Comparison of ENCODE assay signal across 9 cellular contexts in the genomic region with DNA sequence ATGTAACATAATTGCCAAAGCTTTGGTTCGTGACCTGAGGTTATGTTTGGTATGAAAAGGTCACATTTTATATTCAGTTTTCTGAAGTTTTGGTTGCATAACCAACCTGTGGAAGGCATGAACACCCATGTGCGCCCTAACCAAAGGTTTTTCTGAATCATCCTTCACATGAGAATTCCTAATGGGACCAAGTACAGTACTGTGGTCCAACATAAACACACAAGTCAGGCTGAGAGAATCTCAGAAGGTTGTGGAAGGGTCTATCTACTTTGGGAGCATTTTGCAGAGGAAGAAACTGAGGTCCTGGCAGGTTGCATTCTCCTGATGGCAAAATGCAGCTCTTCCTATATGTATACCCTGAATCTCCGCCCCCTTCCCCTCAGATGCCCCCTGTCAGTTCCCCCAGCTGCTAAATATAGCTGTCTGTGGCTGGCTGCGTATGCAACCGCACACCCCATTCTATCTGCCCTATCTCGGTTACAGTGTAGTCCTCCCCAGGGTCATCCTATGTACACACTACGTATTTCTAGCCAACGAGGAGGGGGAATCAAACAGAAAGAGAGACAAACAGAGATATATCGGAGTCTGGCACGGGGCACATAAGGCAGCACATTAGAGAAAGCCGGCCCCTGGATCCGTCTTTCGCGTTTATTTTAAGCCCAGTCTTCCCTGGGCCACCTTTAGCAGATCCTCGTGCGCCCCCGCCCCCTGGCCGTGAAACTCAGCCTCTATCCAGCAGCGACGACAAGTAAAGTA. TPM values are rescaled to one million over a fixed set of nuclear protein-coding genes. Genes with fewer than 3 reads are reported as not detected.
DNase-seq lines count a peak whose midpoint lies in the region; ATAC-seq and TF ChIP-seq lines count a peak whose summit lies in the region.
"Had no signal": no experiment of that assay in that cellular context is flagged by ENCODE, and none has a peak within 500 bp of the region (broad histone marks: within the 10 kb centered on the region; RNA-seq: fewer than 3 reads in every experiment).

No MANE protein-coding gene starts in this region.

- H3K27ac ChIP-seq in ACC112 (ENCODE audit: low read depth, low read length) (no peak overlapping the region), KMS-11 (peak overlapping the region; percentile 93), dorsolateral prefrontal cortex (no peak overlapping the region)
- H3K27ac ChIP-seq: epithelial cell of prostate had no signal

- H3K27me3 ChIP-seq in ACC112 (ENCODE audit: insufficient read depth, low read length): peaks cover 20% of the 10 kb centered on the region
- no peaks in the 10 kb centered on the region for H3K27me3 ChIP-seq in KMS-11 (ENCODE audit: insufficient read depth, low read depth)
- peaks cover 10 to 92% (median 61%) of the 10 kb centered on the region in 45 donors for H3K27me3 ChIP-seq in dorsolateral prefrontal cortex

- no peaks in the 10 kb centered on the region for H4K20me1 ChIP-seq in KMS-11 (ENCODE audit: insufficient read depth)

- peaks cover 40 to 59% of the 10 kb centered on the region in 2 donors for H3K27me3 Mint-ChIP-seq in natural killer cell (ENCODE audit: low read depth in 2 of 2)

- H3K36me3 ChIP-seq in ACC112 (ENCODE audit: insufficient read depth, low read length): no peaks in the 10 kb centered on the region
- H3K36me3 ChIP-seq in KMS-11 (ENCODE audit: insufficient read depth): no peaks in the 10 kb centered on the region; the same call in 1 of the 2 replicates

- peak overlapping the region; percentile 35 for H2AFZ ChIP-seq in ACC112 (ENCODE audit: low read length, unreplicated experiment)
- 0 out of 2 replicates have a peak overlapping the region, but pooled peaks have one; percentile 4 for H2AFZ ChIP-seq in KMS-11 (ENCODE audit: low read depth)

- H3K4me1 Mint-ChIP-seq in natural killer cell: peaks cover 0 to 8% of the 10 kb centered on the region in 2 donors

- ATAC-seq in natural killer cell (no peak), HG03039 (IDR thresholded peaks at IDR 0.05; ENCODE audit: unreplicated experiment) (no peak), HG03342 (IDR thresholded peaks at IDR 0.05; ENCODE audit: unreplicated experiment) (no peak), HG03354 (IDR thresholded peaks at IDR 0.05; ENCODE audit: poor library complexity, severe bottlenecking, unreplicated experiment) (no peak)

- DNase-seq in dorsolateral prefrontal cortex: no peak
- DNase-seq in natural killer cell: no peak
- DNase-seq in GM10266 (ENCODE audit: extremely low spot score): no peak

- H3K4me3 ChIP-seq in ACC112 (ENCODE audit: low read depth, low read length) (peak overlapping the region; percentile 59), KMS-11 (IDR thresholded peaks at IDR 0.05; ENCODE audit: insufficient read depth, low read depth, low read length) (no peak overlapping the region), dorsolateral prefrontal cortex (peak overlapping the region in 38 of 59 donors; percentile 5 to 60 (median 42))

- peak overlapping the region; percentile 3 for H3K4me3 Mint-ChIP-seq in natural killer cell

- H3K27ac Mint-ChIP-seq in natural killer cell: no peak overlapping the region

- peaks cover 10% of the 10 kb centered on the region for H3K4me1 ChIP-seq in ACC112 (ENCODE audit: control insufficient read depth, insufficient read depth, low read length, unreplicated experiment)
- H3K4me1 ChIP-seq in KMS-11 (ENCODE audit: low read depth, poor library complexity, severe bottlenecking): peaks cover 19% of the 10 kb centered on the region

- TF ChIP-seq CTCF in KMS-11 (conservative IDR thresholded peaks at IDR 0.05; ENCODE audit: low read depth, low read length) (0 out of 2 replicates have a peak, but pooled peaks have one; percentile 6), dorsolateral prefrontal cortex (IDR thresholded peaks at IDR 0.05 in 54 of 56, conservative IDR thresholded peaks at IDR 0.05 in 2 of 56; ENCODE audit: low read depth in 1 of 56, partially characterized antibody in 56 of 56) (no peak), natural killer cell (IDR thresholded peaks at IDR 0.05) (no peak), GM10266 (IDR thresholded peaks at IDR 0.05; ENCODE audit: control insufficient read depth, insufficient read depth, low read depth, missing control alignments) (no peak)

- H3K79me2 ChIP-seq in ACC112 (ENCODE audit: control insufficient read depth, insufficient read depth, low read length, unreplicated experiment): no peaks in the 10 kb centered on the region
- H3K79me2 ChIP-seq in KMS-11 (ENCODE audit: insufficient read depth, low read depth): peaks cover 46% of the 10 kb centered on the region

- no peaks in the 10 kb centered on the region for H3K36me3 Mint-ChIP-seq in natural killer cell

- intact Hi-C loops in dorsolateral prefrontal cortex (cut with DNase I): no loop called here
- intact Hi-C loops in natural killer cell (cut with micrococcal nuclease): no loop called here

- H3K4me2 ChIP-seq in KMS-11: peak overlapping the region; percentile 88

- H3K9me3 Mint-ChIP-seq in natural killer cell: no peaks in the 10 kb centered on the region

- peak overlapping the region; percentile 95 for H3K9ac ChIP-seq in KMS-11

RNA-seq across cellular contexts. Expression of gene ESR1, which starts 0.5 kb away (rescaled TPM):
- total RNA-seq in dorsolateral prefrontal cortex (1 to 10 TPM in 75 of 120 experiments, under 1 TPM in 45; 0.14 to 6.5 (median 1.3) TPM), natural killer cell (under 1 TPM; 0.11 to 0.64 (median 0.60) TPM)
